ENCODE assay signal across 28 cellular contexts in genomic region chr7:24739306-24739705, GRCh38.
"Had no signal": no experiment of that assay in that cellular context is flagged by ENCODE, and none has a peak within 500 bp of the region (broad histone marks: within the 10 kb centered on the region; RNA-seq: fewer than 3 reads in every experiment).

No MANE protein-coding gene starts in this region.

- ATAC-seq: left colon; left lung; lower lobe of right lung; naive thymus-derived CD8-positive, alpha-beta T cell; pancreas; right cardiac atrium; stimulated activated memory B cell treated with anti-CD40 and anti-IgM and Interleukin-4, amounts not matched to agents 10 μg/mL and 1 μg/mL and 100 μg/mL, for 72 hours; stimulated activated naive CD8-positive, alpha-beta T cell treated with anti-CD3 and anti-CD28 coated beads, Interleukin-15, amount 100 ng/mL, for 72 hours had no signal

- H3K4me1 Mint-ChIP-seq: naive thymus-derived CD8-positive, alpha-beta T cell; neural crest cell; stimulated activated memory B cell treated with anti-CD40 and anti-IgM and Interleukin-4, amounts not matched to agents 10 μg/mL and 1 μg/mL and 100 μg/mL, for 72 hours; stimulated activated naive CD8-positive, alpha-beta T cell treated with anti-CD3 and anti-CD28 coated beads, Interleukin-15, amount 100 ng/mL, for 72 hours had no signal

- FAIRE-seq: kidney, pancreas had no signal

- H3K36me3 ChIP-seq: left lung, lower lobe of right lung, pancreas, prostate gland, sigmoid colon, tibial nerve, uterus had no signal

- H3K27ac Mint-ChIP-seq: naive thymus-derived CD8-positive, alpha-beta T cell; nephron; stimulated activated memory B cell treated with anti-CD40 and anti-IgM and Interleukin-4, amounts not matched to agents 10 μg/mL and 1 μg/mL and 100 μg/mL, for 72 hours; stimulated activated naive CD8-positive, alpha-beta T cell treated with anti-CD3 and anti-CD28 coated beads, Interleukin-15, amount 100 ng/mL, for 72 hours; type B pancreatic cell had no signal

- H3K4me1 ChIP-seq: left lung, lower lobe of right lung, pancreas, prostate gland, tibial nerve, uterus had no signal

- H3K27me3 Mint-ChIP-seq: type B pancreatic cell had no signal

- H3K4me3 ChIP-seq: left lung, lower lobe of right lung, pancreas, prostate gland, sigmoid colon, smooth muscle cell, tibial nerve, uterus had no signal

- H3K27me3 ChIP-seq: left lung, pancreas, sigmoid colon, tibial nerve, uterus had no signal

- H3K36me3 Mint-ChIP-seq: type B pancreatic cell had no signal

- H3K27ac ChIP-seq: left lung, lower lobe of right lung, pancreas, prostate gland, sigmoid colon, tibial nerve had no signal

- H3K4me2 ChIP-seq: smooth muscle cell had no signal

- DNase-seq: hippocampal formation; kidney; left colon; left lung; lower lobe of right lung; mammary epithelial cell; mesenchymal stem cell; naive thymus-derived CD8-positive, alpha-beta T cell; nucleus accumbens; pancreas; retina; right cardiac atrium; sigmoid colon; stimulated activated CD4-positive, alpha-beta T cell treated with anti-CD3 and anti-CD28 coated beads, Interleukin-1b, Interleukin-23, amount 100 ng/mL, for 48 hours; stimulated activated CD4-positive, alpha-beta T cell treated with anti-CD3 and anti-CD28 coated beads, Interleukin-2, amount 100 ng/mL, for 48 hours; stimulated activated CD4-positive, alpha-beta T cell treated with anti-CD3 and anti-CD28 coated beads, Interleukin-4, amount 100 ng/mL, for 4 hours; stimulated activated CD8-positive, alpha-beta memory T cell treated with anti-CD3 and anti-CD28 coated beads, Interleukin-4, amount 100 ng/mL, for 48 hours; stimulated activated naive CD4-positive, alpha-beta T cell treated with Interleukin-2 at 50 U/mL for 16 hours; stimulated activated naive CD8-positive, alpha-beta T cell treated with anti-CD3 and anti-CD28 coated beads, Interleukin-15, amount 100 ng/mL, for 72 hours; substantia nigra; uterus had no signal

- H3K4me3 Mint-ChIP-seq: naive thymus-derived CD8-positive, alpha-beta T cell; nephron; neural crest cell; stimulated activated memory B cell treated with anti-CD40 and anti-IgM and Interleukin-4, amounts not matched to agents 10 μg/mL and 1 μg/mL and 100 μg/mL, for 72 hours; stimulated activated naive CD8-positive, alpha-beta T cell treated with anti-CD3 and anti-CD28 coated beads, Interleukin-15, amount 100 ng/mL, for 72 hours; type B pancreatic cell had no signal

- H3K9me3 ChIP-seq: pancreas, prostate gland had no signal
